Comparison of ENCODE assay signal across 1 cellular context in the genomic region with DNA sequence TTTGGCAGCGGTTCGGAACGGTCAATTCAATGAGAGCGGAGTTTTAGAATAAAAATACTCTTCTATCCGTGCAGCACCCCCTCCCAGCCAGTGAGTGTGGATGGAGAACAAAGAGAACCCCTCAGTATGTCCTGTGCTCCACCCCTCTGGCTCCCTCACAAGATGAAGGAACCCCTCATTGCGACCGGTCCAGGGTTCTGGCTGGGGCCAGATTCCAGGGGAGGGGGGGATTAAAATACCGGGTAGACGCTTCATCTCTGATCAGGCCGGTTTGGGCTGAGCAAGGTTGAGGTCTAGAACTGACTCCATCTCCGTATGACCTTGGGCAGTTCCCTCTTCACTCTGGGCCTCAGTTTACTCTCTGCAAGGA.
TF ChIP-seq lines count a peak whose summit lies in the region.

No MANE protein-coding gene starts in this region.

TF ChIP-seq in GM23338, 12 proteins besides CTCF, POLR2A, EP300 and RAD21 (continued from another document):
- TF ChIP-seq EZH2phosphoT487 (IDR thresholded peaks at IDR 0.05; ENCODE audit: unreplicated experiment) (no peak), STAT1 (IDR thresholded peaks at IDR 0.05; ENCODE audit: unreplicated experiment) (no peak), POLR2AphosphoS5 (IDR thresholded peaks at IDR 0.05; ENCODE audit: low read depth) (no peak), ZNF331 (CRISPR knock-in tag; IDR thresholded peaks at IDR 0.05; ENCODE audit: low read depth) (no peak)
- TF ChIP-seq, protein P1, sequence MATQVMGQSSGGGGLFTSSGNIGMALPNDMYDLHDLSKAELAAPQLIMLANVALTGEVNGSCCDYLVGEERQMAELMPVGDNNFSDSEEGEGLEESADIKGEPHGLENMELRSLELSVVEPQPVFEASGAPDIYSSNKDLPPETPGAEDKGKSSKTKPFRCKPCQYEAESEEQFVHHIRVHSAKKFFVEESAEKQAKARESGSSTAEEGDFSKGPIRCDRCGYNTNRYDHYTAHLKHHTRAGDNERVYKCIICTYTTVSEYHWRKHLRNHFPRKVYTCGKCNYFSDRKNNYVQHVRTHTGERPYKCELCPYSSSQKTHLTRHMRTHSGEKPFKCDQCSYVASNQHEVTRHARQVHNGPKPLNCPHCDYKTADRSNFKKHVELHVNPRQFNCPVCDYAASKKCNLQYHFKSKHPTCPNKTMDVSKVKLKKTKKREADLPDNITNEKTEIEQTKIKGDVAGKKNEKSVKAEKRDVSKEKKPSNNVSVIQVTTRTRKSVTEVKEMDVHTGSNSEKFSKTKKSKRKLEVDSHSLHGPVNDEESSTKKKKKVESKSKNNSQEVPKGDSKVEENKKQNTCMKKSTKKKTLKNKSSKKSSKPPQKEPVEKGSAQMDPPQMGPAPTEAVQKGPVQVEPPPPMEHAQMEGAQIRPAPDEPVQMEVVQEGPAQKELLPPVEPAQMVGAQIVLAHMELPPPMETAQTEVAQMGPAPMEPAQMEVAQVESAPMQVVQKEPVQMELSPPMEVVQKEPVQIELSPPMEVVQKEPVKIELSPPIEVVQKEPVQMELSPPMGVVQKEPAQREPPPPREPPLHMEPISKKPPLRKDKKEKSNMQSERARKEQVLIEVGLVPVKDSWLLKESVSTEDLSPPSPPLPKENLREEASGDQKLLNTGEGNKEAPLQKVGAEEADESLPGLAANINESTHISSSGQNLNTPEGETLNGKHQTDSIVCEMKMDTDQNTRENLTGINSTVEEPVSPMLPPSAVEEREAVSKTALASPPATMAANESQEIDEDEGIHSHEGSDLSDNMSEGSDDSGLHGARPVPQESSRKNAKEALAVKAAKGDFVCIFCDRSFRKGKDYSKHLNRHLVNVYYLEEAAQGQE (IDR thresholded peaks at IDR 0.05; ENCODE audit: unreplicated experiment), result no peak
